14 cellular contexts compared by ENCODE assay signal in the genomic region with DNA sequence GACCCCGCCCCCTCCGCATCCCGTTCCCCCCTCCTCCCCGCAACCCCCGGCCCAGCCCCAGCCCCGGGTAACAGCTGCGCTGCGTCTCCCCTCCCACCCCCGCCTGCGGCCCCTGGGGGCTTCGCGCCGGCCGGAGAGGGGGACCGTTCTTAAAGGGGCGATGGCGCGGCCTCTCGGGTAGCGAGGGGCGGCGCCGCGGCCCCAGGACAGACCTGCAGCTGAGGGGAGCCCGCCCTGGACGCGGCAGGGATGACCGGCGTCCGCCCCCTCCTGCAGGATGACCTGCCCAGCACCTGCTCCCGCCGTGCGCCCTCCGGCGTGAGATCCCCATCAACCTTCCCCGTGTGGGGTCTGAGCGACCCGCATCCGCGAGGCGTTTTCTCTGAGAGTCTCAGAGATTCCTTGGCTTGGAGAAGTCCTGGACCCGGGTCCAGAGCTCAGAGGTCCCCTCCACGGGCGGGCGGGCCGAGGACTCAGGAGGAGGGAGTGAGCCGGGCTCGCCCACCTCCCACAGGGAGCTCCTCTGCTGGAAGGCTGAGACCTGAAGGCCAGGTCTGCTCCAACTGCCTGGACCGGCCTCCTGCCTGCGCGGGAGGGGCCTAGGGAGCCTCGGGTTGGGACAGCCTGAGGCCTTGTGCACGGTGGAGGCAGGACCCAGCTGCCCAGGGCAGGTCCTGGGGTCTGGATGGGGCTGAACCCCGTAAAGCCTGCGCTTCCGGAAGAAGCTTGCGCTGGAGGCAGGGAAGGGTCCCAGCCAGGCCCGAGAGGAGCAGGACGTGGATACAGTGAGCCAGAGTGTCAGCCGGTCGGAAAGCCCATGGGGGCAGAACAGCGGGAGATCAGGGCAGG. TPM values are rescaled to one million over a fixed set of nuclear protein-coding genes. Genes with fewer than 3 reads are reported as not detected.
DNase-seq lines count a peak whose midpoint lies in the region; ATAC-seq, FAIRE-seq and TF ChIP-seq lines count a peak whose summit lies in the region.
"Had no signal": no experiment of that assay in that cellular context is flagged by ENCODE, and none has a peak within 500 bp of the region (broad histone marks: within the 10 kb centered on the region; RNA-seq: fewer than 3 reads in every experiment).

No MANE protein-coding gene starts in this region.

- H3K27me3 ChIP-seq in cardiac muscle cell = peaks cover 60% of the 10 kb centered on the region
- peaks cover 29 to 91% (median 79%) of the 10 kb centered on the region in 7 donors for H3K27me3 ChIP-seq in heart right ventricle
- H3K27me3 ChIP-seq in bronchial epithelial cell (ENCODE audit: control insufficient read depth, insufficient read depth, low read length) = peaks cover 18% of the 10 kb centered on the region
- H3K27me3 ChIP-seq in suprapubic skin = peaks cover 87% of the 10 kb centered on the region

- no peak for ATAC-seq in heart right ventricle
- ATAC-seq in left lobe of liver = peak; percentile 28
- ATAC-seq in GM21423 (IDR thresholded peaks at IDR 0.05; ENCODE audit: unreplicated experiment) = no peak
- ATAC-seq: natural killer cell treated with Interleukin-12 subunit alpha and Interleukin-12 subunit beta and Interleukin-15 and Interleukin-18, amount 100 ng/mL, for 72 hours had no signal

- WGBS in heart right ventricle, 2 donors = 4 to 7% methylated on average over 39 to 62 of the region's 62 CpGs
- WGBS in suprapubic skin = 39% methylated on average over 13 of the region's 62 CpGs

- H3K4me3 ChIP-seq in cardiac muscle cell = peak overlapping the region; percentile 4
- H3K4me3 ChIP-seq in heart right ventricle = peak overlapping the region in 4 of 10 donors; percentile 30 to 48 (median 44)
- H3K4me3 ChIP-seq in bronchial epithelial cell (ENCODE audit: low read depth, low read length) = no peak overlapping the region
- peak overlapping the region; percentile 47 for H3K4me3 ChIP-seq in suprapubic skin
- H3K4me3 ChIP-seq: MG63 had no signal

- no peak for FAIRE-seq in bronchial epithelial cell (lab: Jason Lieb, UNC)
- FAIRE-seq: keratinocyte had no signal

- H3K4me1 ChIP-seq in cardiac muscle cell (ENCODE audit: low read depth) = no peaks in the 10 kb centered on the region
- H3K4me1 ChIP-seq in heart right ventricle = peaks cover 0 to 17% (median 9%) of the 10 kb centered on the region in 9 donors
- H3K4me1 ChIP-seq in suprapubic skin = peaks cover 28% of the 10 kb centered on the region

- H3K27ac ChIP-seq in cardiac muscle cell (no peak overlapping the region), heart right ventricle (no peak overlapping the region), suprapubic skin (no peak overlapping the region)
- H3K27ac ChIP-seq: Peyer's patch had no signal

- no peak for TF ChIP-seq CTCF in cardiac muscle cell (IDR thresholded peaks at IDR 0.05; ENCODE audit: low read depth, low read length)
- no peak for TF ChIP-seq CTCF in heart right ventricle (IDR thresholded peaks at IDR 0.05)
- TF ChIP-seq CTCF in bronchial epithelial cell (IDR thresholded peaks at IDR 0.05; ENCODE audit: insufficient read depth, low read length, severe bottlenecking) = peak; percentile 25
- TF ChIP-seq CTCF in suprapubic skin (IDR thresholded peaks at IDR 0.05) = no peak

- DNase-seq in cardiac muscle cell (ENCODE audit: low read depth in 1 of 2, low spot score in 1 of 2) = peak in 1 of 2 donors; percentile 13
- no peak for DNase-seq in heart right ventricle
- no peak for DNase-seq in bronchial epithelial cell (ENCODE audit: low read depth)
- DNase-seq in left lobe of liver (ENCODE audit: low spot score) = no peak
- DNase-seq in suprapubic skin (ENCODE audit: low spot score in 2 of 2) = no peak
- DNase-seq in erythroblast (lab: John Stamatoyannopoulos, UW) = no peak
- DNase-seq in GDM1 (lab: John Stamatoyannopoulos, UW) = no peak
- DNase-seq: EL, MG63, Peyer's patch had no signal

- TF ChIP-seq EP300 in suprapubic skin (IDR thresholded peaks at IDR 0.05) = no peak

- H3K36me3 ChIP-seq in cardiac muscle cell = no peaks in the 10 kb centered on the region
- H3K36me3 ChIP-seq in heart right ventricle = no peaks in the 10 kb centered on the region
- no peaks in the 10 kb centered on the region for H3K36me3 ChIP-seq in bronchial epithelial cell (ENCODE audit: control insufficient read depth, insufficient read depth, low read length)
- no peaks in the 10 kb centered on the region for H3K36me3 ChIP-seq in suprapubic skin
- H3K36me3 ChIP-seq: MG63, Peyer's patch had no signal

- TF ChIP-seq POLR2A in suprapubic skin (IDR thresholded peaks at IDR 0.05) (no peak), erythroblast (IDR thresholded peaks at IDR 0.05; ENCODE audit: low read length) (no peak)

- no peaks in the 10 kb centered on the region for H3K9me3 ChIP-seq in cardiac muscle cell (ENCODE audit: low read depth)
- H3K9me3 ChIP-seq in heart right ventricle = no peaks in the 10 kb centered on the region
- no peaks in the 10 kb centered on the region for H3K9me3 ChIP-seq in suprapubic skin
- H3K9me3 ChIP-seq: MG63, Peyer's patch had no signal

- intact Hi-C loops in heart right ventricle (cut with DNase I) = no loop called here

RNA-seq across cellular contexts. Expression of a gene that starts 0.5 kb away (rescaled TPM):
- 1.1 TPM in 1 of 2 replicates, not detected in the other for total RNA-seq in cardiac muscle cell
- polyA plus RNA-seq in cardiac muscle cell = 0.44 TPM in 1 of 2 replicates, not detected in the other
- not detected for total RNA-seq in heart right ventricle
- polyA plus RNA-seq in heart right ventricle = under 1 TPM in 1 of 2 donors, not detected in 1; 0.04 TPM
- 0.13 and 1.1 TPM in 2 replicates for total RNA-seq in bronchial epithelial cell
- total RNA-seq in left lobe of liver = not detected
- total RNA-seq in suprapubic skin = under 1 TPM in 1 of 4 donors, not detected in 3; 0.42 TPM
- total RNA-seq: natural killer cell treated with Interleukin-12 subunit alpha and Interleukin-12 subunit beta and Interleukin-15 and Interleukin-18, amount 100 ng/mL, for 72 hours; Peyer's patch; T-helper 2 cell treated with Interferon-gamma antibody and Interleukin-4, amounts not matched to agents 100 ng/mL and 5 ng/mL, for 36 hours had no signal
- polyA plus RNA-seq: keratinocyte had no signal

RNA-seq across cellular contexts. Expression of a gene that starts 17.9 kb away (rescaled TPM):
- total RNA-seq in cardiac muscle cell = 63.2 and 96.5 TPM in 2 replicates
- 85.3 and 94.5 TPM in 2 replicates for polyA plus RNA-seq in cardiac muscle cell
- total RNA-seq in heart right ventricle = 10 to 100 TPM; 20.4 to 40.4 (median 28.4) TPM
- 10 to 100 TPM; 46.2 to 72.6 TPM for polyA plus RNA-seq in heart right ventricle
- 48.8 and 49.2 TPM in 2 replicates for total RNA-seq in bronchial epithelial cell
- 42.6 TPM for total RNA-seq in left lobe of liver
- total RNA-seq in suprapubic skin = 10 to 100 TPM; 38.6 to 84.9 (median 43.4) TPM

RNA-seq across cellular contexts. Expression of a gene that starts 19.1 kb away (rescaled TPM):
- total RNA-seq in cardiac muscle cell = 0.21 and 0.54 TPM in 2 replicates
- polyA plus RNA-seq in cardiac muscle cell = not detected in 2 replicates
- 1 to 10 TPM in 1 of 10 donors, under 1 TPM in 4, not detected in 5; 0.21 to 2.1 (median 0.37) TPM for total RNA-seq in heart right ventricle
- not detected for polyA plus RNA-seq in heart right ventricle
- not detected in 2 replicates for total RNA-seq in bronchial epithelial cell
- not detected for total RNA-seq in left lobe of liver
- 1 to 10 TPM in 3 of 4 donors, under 1 TPM in 1; 0.49 to 3.0 (median 1.7) TPM for total RNA-seq in suprapubic skin
- total RNA-seq: natural killer cell treated with Interleukin-12 subunit alpha and Interleukin-12 subunit beta and Interleukin-15 and Interleukin-18, amount 100 ng/mL, for 72 hours; Peyer's patch; T-helper 2 cell treated with Interferon-gamma antibody and Interleukin-4, amounts not matched to agents 100 ng/mL and 5 ng/mL, for 36 hours had no signal
- polyA plus RNA-seq: keratinocyte had no signal

RNA-seq across cellular contexts. Expression of a gene that starts 38.2 kb away (rescaled TPM):
- total RNA-seq in cardiac muscle cell (0.85 TPM in 1 of 2 replicates, not detected in the other), heart right ventricle (under 1 TPM in 2 of 10 donors, not detected in 8; 0.26 to 0.30 TPM), bronchial epithelial cell (not detected in 2 replicates), left lobe of liver (not detected), suprapubic skin (not detected)
- polyA plus RNA-seq in cardiac muscle cell (1.4 TPM in 1 of 2 replicates, not detected in the other), heart right ventricle (not detected)
- total RNA-seq: natural killer cell treated with Interleukin-12 subunit alpha and Interleukin-12 subunit beta and Interleukin-15 and Interleukin-18, amount 100 ng/mL, for 72 hours; Peyer's patch; T-helper 2 cell treated with Interferon-gamma antibody and Interleukin-4, amounts not matched to agents 100 ng/mL and 5 ng/mL, for 36 hours had no signal
- polyA plus RNA-seq: keratinocyte had no signal

RNA-seq across cellular contexts. Expression of a gene that starts 38.8 kb away (rescaled TPM):
- total RNA-seq in cardiac muscle cell = 24.2 and 29.5 TPM in 2 replicates
- polyA plus RNA-seq in cardiac muscle cell = 40.0 and 54.2 TPM in 2 replicates
- total RNA-seq in heart right ventricle = 10 to 100 TPM; 18.3 to 31.6 (median 21.7) TPM
- 10 to 100 TPM; 15.3 to 19.8 TPM for polyA plus RNA-seq in heart right ventricle
- 24.6 and 27.1 TPM in 2 replicates for total RNA-seq in bronchial epithelial cell
- total RNA-seq in left lobe of liver = 18.2 TPM
- 10 to 100 TPM; 32.7 to 40.6 (median 34.0) TPM for total RNA-seq in suprapubic skin
